ENCODE assay signal across 9 cellular contexts in genomic region chr9:96149881-96150280, GRCh38.
A peak's percentile ranks its signal among the peaks of the same experiment; 100 is the strongest.
DNase-seq lines count a peak whose midpoint lies in the region; ATAC-seq and TF ChIP-seq lines count a peak whose summit lies in the region.
"Had no signal": no experiment of that assay in that cellular context is flagged by ENCODE, and none has a peak within 500 bp of the region (broad histone marks: within the 10 kb centered on the region; RNA-seq: fewer than 3 reads in every experiment).

No MANE protein-coding gene starts in this region.

- ATAC-seq in GM18867 (IDR thresholded peaks at IDR 0.05; ENCODE audit: unreplicated experiment) (peak; percentile 66), GM21529 (IDR thresholded peaks at IDR 0.05; ENCODE audit: unreplicated experiment) (peak; percentile 46), HG03354 (IDR thresholded peaks at IDR 0.05; ENCODE audit: poor library complexity, severe bottlenecking, unreplicated experiment) (peak; percentile 60)
- no peak for ATAC-seq in effector memory CD8-positive, alpha-beta T cell (replicated peaks)

- peak overlapping the region; percentile 75 to 83 for H3K27ac Mint-ChIP-seq in effector memory CD8-positive, alpha-beta T cell
- H3K27ac Mint-ChIP-seq in endothelial cell (ENCODE audit: unreplicated experiment), result no peak overlapping the region

- peaks cover 19 to 24% of the 10 kb centered on the region in 2 donors for H3K27me3 Mint-ChIP-seq in effector memory CD8-positive, alpha-beta T cell
- H3K27me3 Mint-ChIP-seq in endothelial cell (ENCODE audit: unreplicated experiment), result peaks cover 4% of the 10 kb centered on the region

- no peaks in the 10 kb centered on the region for H3K9me3 Mint-ChIP-seq in effector memory CD8-positive, alpha-beta T cell
- H3K9me3 Mint-ChIP-seq in endothelial cell (ENCODE audit: unreplicated experiment), result no peaks in the 10 kb centered on the region

- H3K36me3 Mint-ChIP-seq in effector memory CD8-positive, alpha-beta T cell (ENCODE audit: insufficient read depth), result no peaks in the 10 kb centered on the region
- no peaks in the 10 kb centered on the region for H3K36me3 Mint-ChIP-seq in endothelial cell (ENCODE audit: low read depth, unreplicated experiment)

- peak overlapping the region; percentile 71 to 74 for H3K4me3 Mint-ChIP-seq in effector memory CD8-positive, alpha-beta T cell
- no peak overlapping the region for H3K4me3 Mint-ChIP-seq in endothelial cell (ENCODE audit: unreplicated experiment)

- peak in 1 of 3 experiments; percentile 5 for DNase-seq in effector memory CD8-positive, alpha-beta T cell
- DNase-seq in hypothalamus (lab: John Stamatoyannopoulos, UW) (no peak), NCI-H446 (lab: John Stamatoyannopoulos, UW) (no peak), endothelial cell (ENCODE audit: low spot score) (no peak), NCI-H2171 treated with DMSO at 0.1 percent for 48 hours (lab: John Stamatoyannopoulos, UW) (no peak)
- DNase-seq: activated CD4-positive, CD25-positive, alpha-beta regulatory T cell had no signal

- H3K4me1 Mint-ChIP-seq in effector memory CD8-positive, alpha-beta T cell (ENCODE audit: low read depth in 2 of 2), result peaks cover 18 to 24% of the 10 kb centered on the region in 2 donors
- H3K4me1 Mint-ChIP-seq in endothelial cell (ENCODE audit: unreplicated experiment), result no peaks in the 10 kb centered on the region

- no peak for TF ChIP-seq CTCF in endothelial cell (IDR thresholded peaks at IDR 0.05; ENCODE audit: unreplicated experiment)
